ENCODE assay signal across 8 cellular contexts in the genomic region with DNA sequence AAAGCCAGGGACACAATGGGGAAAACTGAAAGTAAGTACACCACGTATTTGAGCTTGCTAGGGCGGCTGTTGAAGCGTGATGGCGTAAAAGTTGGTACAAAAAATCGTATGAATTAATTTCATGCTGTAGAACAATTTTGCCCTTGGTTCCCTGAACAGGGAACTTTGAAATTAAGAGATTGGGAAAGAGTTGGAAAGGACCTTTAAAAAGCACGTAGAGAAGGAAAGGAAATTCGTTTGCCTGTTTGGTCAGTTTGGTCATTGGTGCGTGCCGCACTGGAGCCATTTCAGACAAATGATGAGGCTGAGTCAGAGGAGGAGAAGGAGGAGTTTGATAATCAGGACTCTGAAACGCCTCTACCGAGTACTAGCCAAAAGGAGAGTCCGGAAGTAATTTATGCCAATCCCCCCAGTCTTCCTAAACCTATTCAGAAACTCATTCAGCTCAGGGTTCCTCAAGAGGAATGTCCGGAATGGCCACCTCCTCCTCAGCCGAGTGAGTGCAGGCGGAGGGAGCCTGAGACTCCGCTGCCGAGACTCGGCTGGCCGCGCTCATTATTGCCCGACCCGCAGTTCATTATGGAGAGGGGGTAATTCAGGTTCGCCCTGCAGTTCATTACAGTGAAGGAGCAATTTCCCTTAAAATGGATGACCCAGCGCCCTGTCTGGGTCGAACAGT. TPM values are rescaled to one million over a fixed set of nuclear protein-coding genes. Genes with fewer than 3 reads are reported as not detected.
DNase-seq lines count a peak whose midpoint lies in the region; ATAC-seq and TF ChIP-seq lines count a peak whose summit lies in the region.

No MANE protein-coding gene starts in this region.

- H3K9me3 ChIP-seq in CD4-positive, alpha-beta memory T cell (ENCODE audit: control insufficient read depth in 1 of 2, low read length in 2 of 2) = no peaks in the 10 kb centered on the region
- H3K9me3 ChIP-seq in osteoblast (ENCODE audit: low read depth, low read length) = no peaks in the 10 kb centered on the region

- peaks cover 2 to 20% (median 15%) of the 10 kb centered on the region in 4 donors for H3K4me1 Mint-ChIP-seq in CD4-positive, alpha-beta memory T cell
- H3K4me1 Mint-ChIP-seq in activated naive CD4-positive, alpha-beta T cell treated with anti-CD3 and anti-CD28 coated beads for 36 hours (ENCODE audit: low read depth) = peaks cover 9% of the 10 kb centered on the region

- peak overlapping the region; percentile 44 for H3K27ac ChIP-seq in CD4-positive, alpha-beta memory T cell (ENCODE audit: low read depth, low read length)
- peak overlapping the region; percentile 71 for H3K27ac ChIP-seq in osteoblast (ENCODE audit: low read depth, low read length)

- H3K27me3 Mint-ChIP-seq in CD4-positive, alpha-beta memory T cell = no peaks in the 10 kb centered on the region
- no peaks in the 10 kb centered on the region for H3K27me3 Mint-ChIP-seq in activated naive CD4-positive, alpha-beta T cell treated with anti-CD3 and anti-CD28 coated beads for 36 hours (ENCODE audit: low read depth)

- no peaks in the 10 kb centered on the region for H3K79me2 ChIP-seq in osteoblast (ENCODE audit: insufficient read depth, low read length)

- H3K4me3 ChIP-seq in CD4-positive, alpha-beta memory T cell (ENCODE audit: low read length in 2 of 2) = peak overlapping the region; percentile 58 to 73
- H3K4me3 ChIP-seq in osteoblast (ENCODE audit: insufficient read depth, low read length) = peak overlapping the region; percentile 84

- CTCF ChIA-PET in CD4-positive, alpha-beta memory T cell (lab: Charles Lee; ENCODE audit: partially characterized antibody) = interaction anchor here (0.7 to 3.7 kb wide), 15 partner anchors 10 to 1167 kb away, joined by 3 to 26 read pairs (median 4); no protein-coding TSS in a partner anchor
- CTCF ChIA-PET in activated naive CD4-positive, alpha-beta T cell treated with anti-CD3 and anti-CD28 coated beads for 36 hours (lab: Charles Lee) = interaction anchor here (0.6 to 1.7 kb wide), 4 partner anchors 10 to 564 kb away, joined by 3 to 4 read pairs (median 4); no protein-coding TSS in a partner anchor

- H4K20me1 ChIP-seq in osteoblast (ENCODE audit: insufficient read depth, low read length) = no peaks in the 10 kb centered on the region

- no peaks in the 10 kb centered on the region for H3K36me3 ChIP-seq in CD4-positive, alpha-beta memory T cell (ENCODE audit: insufficient read depth, low read length)
- no peaks in the 10 kb centered on the region for H3K36me3 ChIP-seq in osteoblast (ENCODE audit: insufficient read depth, low read length)

- peak overlapping the region; percentile 92 for H3K4me2 ChIP-seq in osteoblast (ENCODE audit: insufficient read depth, low read length)

- no peak for TF ChIP-seq CTCF in osteoblast (IDR thresholded peaks at IDR 0.05; ENCODE audit: extremely low read depth, low read depth, low read length)

- peak in 4 of 5 donors; percentile 17 to 44 (median 37) for DNase-seq in CD4-positive, alpha-beta memory T cell
- DNase-seq in GM19240 (ENCODE audit: insufficient read length, low spot score) = peak; percentile 43
- DNase-seq in OCI-M2 (lab: John Stamatoyannopoulos, UW; ENCODE audit: unreplicated experiment) = peak; percentile 68
- peak; percentile 31 for DNase-seq in activated naive CD4-positive, alpha-beta T cell treated with anti-CD3 and anti-CD28 coated beads for 36 hours
- peak; percentile 51 for DNase-seq in germinal center (ENCODE audit: low spot score)
- peak; percentile 87 for DNase-seq in osteoblast (ENCODE audit: insufficient read length, low spot score, missing footprints)
- no peak for DNase-seq in HuH-7.5 (ENCODE audit: low spot score)

- H3K4me3 Mint-ChIP-seq in CD4-positive, alpha-beta memory T cell = peak overlapping the region; percentile 79 to 96 (median 93)
- H3K4me3 Mint-ChIP-seq in activated naive CD4-positive, alpha-beta T cell treated with anti-CD3 and anti-CD28 coated beads for 36 hours = peak overlapping the region; percentile 84

- H3K9me3 Mint-ChIP-seq in CD4-positive, alpha-beta memory T cell = no peaks in the 10 kb centered on the region
- H3K9me3 Mint-ChIP-seq in activated naive CD4-positive, alpha-beta T cell treated with anti-CD3 and anti-CD28 coated beads for 36 hours = no peaks in the 10 kb centered on the region

- peaks cover 9% of the 10 kb centered on the region for H3K4me1 ChIP-seq in CD4-positive, alpha-beta memory T cell (ENCODE audit: insufficient read depth, low read length)
- peaks cover 3% of the 10 kb centered on the region for H3K4me1 ChIP-seq in osteoblast (ENCODE audit: insufficient read depth, low read length)

- peak overlapping the region; percentile 98 for H2AFZ ChIP-seq in osteoblast (ENCODE audit: low read length)

- intact Hi-C loops in CD4-positive, alpha-beta memory T cell (cut with micrococcal nuclease) = loop anchor here (1.0 to 2.0 kb wide), 9 partner anchors 11 to 1828 kb away; a partner anchor contains a TSS
- intact Hi-C loops in activated naive CD4-positive, alpha-beta T cell treated with anti-CD3 and anti-CD28 coated beads for 36 hours (cut with micrococcal nuclease) = loop anchor here (1.0 to 5.0 kb wide), 9 partner anchors 11 to 707 kb away; a partner anchor contains a TSS

- ATAC-seq in HG03280 (IDR thresholded peaks at IDR 0.05; ENCODE audit: unreplicated experiment) = peak; percentile 78

- H3K27me3 ChIP-seq in CD4-positive, alpha-beta memory T cell (ENCODE audit: insufficient read depth, low read length) = no peaks in the 10 kb centered on the region
- no peaks in the 10 kb centered on the region for H3K27me3 ChIP-seq in osteoblast (ENCODE audit: insufficient read depth, low read length)

- POLR2A ChIA-PET in CD4-positive, alpha-beta memory T cell (lab: Charles Lee; ENCODE audit: partially characterized antibody) = interaction anchor here (0.7 to 2.2 kb wide), 12 partner anchors 9 to 903 kb away, joined by 3 to 18 read pairs (median 3); a partner anchor contains a TSS

- H3K36me3 Mint-ChIP-seq in CD4-positive, alpha-beta memory T cell = peaks cover 0 to 6% of the 10 kb centered on the region in 2 donors
- H3K36me3 Mint-ChIP-seq in activated naive CD4-positive, alpha-beta T cell treated with anti-CD3 and anti-CD28 coated beads for 36 hours (ENCODE audit: low read depth) = no peaks in the 10 kb centered on the region

- H3K27ac Mint-ChIP-seq in CD4-positive, alpha-beta memory T cell = peak overlapping the region; percentile 49 to 86 (median 73)
- H3K27ac Mint-ChIP-seq in activated naive CD4-positive, alpha-beta T cell treated with anti-CD3 and anti-CD28 coated beads for 36 hours = no peak overlapping the region

RNA-seq across cellular contexts. Expression of a gene that starts 59.2 kb away (rescaled TPM):
- 1 to 10 TPM; 1.9 to 2.5 TPM for total RNA-seq in CD4-positive, alpha-beta memory T cell
- polyA plus RNA-seq in CD4-positive, alpha-beta memory T cell = 1 to 10 TPM; 1.5 to 3.3 TPM
- 1 to 10 TPM; 1.3 to 1.4 TPM for total RNA-seq in activated naive CD4-positive, alpha-beta T cell treated with anti-CD3 and anti-CD28 coated beads for 36 hours
- not detected in 2 replicates for total RNA-seq in osteoblast
